ENCODE assay signal across 10 cellular contexts in the genomic region with DNA sequence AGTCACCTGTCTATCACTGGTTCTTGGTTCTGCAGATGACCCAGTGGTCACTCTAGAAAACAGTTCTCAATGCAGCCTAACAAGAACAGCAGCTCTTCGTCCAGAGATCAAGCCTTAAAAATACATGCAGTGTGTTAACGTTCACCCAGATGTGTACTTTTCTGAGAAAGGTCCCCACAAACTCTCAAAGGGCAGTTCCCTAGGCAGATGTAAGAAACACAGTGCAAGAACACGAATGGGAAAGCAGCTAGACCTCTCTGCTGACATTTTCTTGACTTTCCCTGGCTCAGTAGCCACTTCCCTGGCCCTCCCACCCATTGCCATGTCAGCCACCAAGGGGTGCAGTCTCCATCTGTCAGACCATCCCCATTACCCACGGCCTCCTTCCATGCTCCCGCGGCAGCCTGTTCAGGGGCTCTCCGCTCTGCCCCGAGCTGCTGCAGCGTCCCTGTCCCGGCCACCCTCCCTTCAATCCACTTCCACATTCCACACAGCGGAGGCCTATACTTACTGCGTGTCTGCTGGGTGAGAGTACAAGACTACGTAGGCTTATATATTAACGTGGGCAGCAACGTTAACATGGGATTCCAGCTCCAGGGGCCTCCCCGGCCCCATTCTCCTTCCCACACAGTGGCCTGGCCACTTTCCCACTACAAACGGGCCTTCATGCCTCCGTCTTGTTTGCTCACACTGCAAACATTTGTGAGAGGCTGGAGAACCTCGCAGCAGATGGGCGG. TPM values are rescaled to one million over a fixed set of nuclear protein-coding genes. Genes with fewer than 3 reads are reported as not detected.
A peak's percentile ranks its signal among the peaks of the same experiment; 100 is the strongest.
DNase-seq lines count a peak whose midpoint lies in the region; ATAC-seq, FAIRE-seq and TF ChIP-seq lines count a peak whose summit lies in the region.
"Had no signal": no experiment of that assay in that cellular context is flagged by ENCODE, and none has a peak within 500 bp of the region (broad histone marks: within the 10 kb centered on the region; RNA-seq: fewer than 3 reads in every experiment).

No MANE protein-coding gene starts in this region.

- FAIRE-seq in K562 (lab: Jason Lieb, UNC) = no peak

- H3K4me3 ChIP-seq in CD8-positive, alpha-beta memory T cell (ENCODE audit: low read length) = no peak overlapping the region
- no peak overlapping the region for H3K4me3 ChIP-seq in K562
- H3K4me3 ChIP-seq in gastrocnemius medialis = no peak overlapping the region

- TF ChIP-seq RAD21 in K562 (CRISPR knock-in tag; conservative IDR thresholded peaks at IDR 0.05 in 1 of 2, IDR thresholded peaks at IDR 0.05 in 1 of 2) = no peak

- BruUV-seq in K562 (replicated peaks; lab: Mats Ljungman, UMichigan) = no TSS peak

- H2AFZ ChIP-seq in K562 (ENCODE audit: low read depth, low read length) = no peak overlapping the region

- H3K9me1 ChIP-seq in K562 (ENCODE audit: control insufficient read depth, insufficient read depth, low read length) = no peaks in the 10 kb centered on the region

- H3K4me1 Mint-ChIP-seq in CD8-positive, alpha-beta memory T cell = peaks cover 76 to 92% (median 88%) of the 10 kb centered on the region in 3 donors
- peaks cover 42% of the 10 kb centered on the region for H3K4me1 Mint-ChIP-seq in osteocyte (ENCODE audit: unreplicated experiment)

- H3K36me3 ChIP-seq in CD8-positive, alpha-beta memory T cell (ENCODE audit: insufficient read depth, low read length) = peaks cover 3% of the 10 kb centered on the region
- H3K36me3 ChIP-seq in K562 (ENCODE audit: control insufficient read depth, insufficient read depth, low read length) = no peaks in the 10 kb centered on the region
- H3K36me3 ChIP-seq in gastrocnemius medialis = no peaks in the 10 kb centered on the region

- H3K27ac Mint-ChIP-seq in CD8-positive, alpha-beta memory T cell = peak overlapping the region in 5 of 8 donors; percentile 7 to 55 (median 27)
- H3K27ac Mint-ChIP-seq in osteocyte (ENCODE audit: unreplicated experiment) = no peak overlapping the region
- H3K27ac Mint-ChIP-seq: activated T-helper 2 cell treated with anti-CD3 and anti-CD28 coated beads, Interferon-gamma antibody, Interleukin-2, Interleukin-4, amounts not matched to agents 10 μg/mL and 5 μg/mL and 100 μg/mL, durations not matched to agents 14 hours and 24 hours and 36 hours had no signal

- TF ChIP-seq EP300 in K562 (IDR thresholded peaks at IDR 0.05; ENCODE audit: low read length) = no peak

- no peak overlapping the region for H3K4me2 ChIP-seq in K562 (ENCODE audit: insufficient read depth, low read length)

- no peaks in the 10 kb centered on the region for H3K9me3 Mint-ChIP-seq in CD8-positive, alpha-beta memory T cell
- no peaks in the 10 kb centered on the region for H3K9me3 Mint-ChIP-seq in osteocyte (ENCODE audit: unreplicated experiment)
- H3K9me3 Mint-ChIP-seq: activated T-helper 2 cell treated with anti-CD3 and anti-CD28 coated beads, Interferon-gamma antibody, Interleukin-2, Interleukin-4, amounts not matched to agents 10 μg/mL and 5 μg/mL and 100 μg/mL, durations not matched to agents 14 hours and 24 hours and 36 hours had no signal

- no peaks in the 10 kb centered on the region for H3K27me3 ChIP-seq in CD8-positive, alpha-beta memory T cell (ENCODE audit: insufficient read depth, low read length, poor library complexity, severe bottlenecking)
- H3K27me3 ChIP-seq in K562 (ENCODE audit: control insufficient read depth in 2 of 2, insufficient read depth in 2 of 2, low read length in 2 of 2) = no peaks in the 10 kb centered on the region
- H3K27me3 ChIP-seq in gastrocnemius medialis = no peaks in the 10 kb centered on the region

- H3K27ac ChIP-seq in CD8-positive, alpha-beta memory T cell (ENCODE audit: low read depth, low read length) = no peak overlapping the region
- H3K27ac ChIP-seq in K562 (ENCODE audit: extremely low read depth, low read depth, low read length) (no peak overlapping the region), gastrocnemius medialis (peak overlapping the region in 3 of 4 donors; percentile 29 to 55 (median 55))

- TF ChIP-seq POLR2A in K562 (conservative IDR thresholded peaks at IDR 0.05) = no peak
- TF ChIP-seq POLR2A in gastrocnemius medialis (IDR thresholded peaks at IDR 0.05) = no peak

- TF ChIP-seq CTCF in K562 (IDR thresholded peaks at IDR 0.05 in 2 of 3, conservative IDR thresholded peaks at IDR 0.05 in 1 of 3; ENCODE audit: insufficient read depth in 2 of 3, low read depth in 1 of 3, low read length in 3 of 3) = no peak
- no peak for TF ChIP-seq CTCF in gastrocnemius medialis (IDR thresholded peaks at IDR 0.05 in 4 of 5, conservative IDR thresholded peaks at IDR 0.05 in 1 of 5)
- TF ChIP-seq CTCF in osteocyte (IDR thresholded peaks at IDR 0.05) = no peak

- POLR2A ChIA-PET in CD8-positive, alpha-beta memory T cell (lab: Charles Lee) = no interaction called here
- POLR2A ChIA-PET in K562 (lab: Yijun Ruan, JAX) = interaction anchor here (0.6 kb wide), 1 partner anchor 209 kb away, joined by 3 read pairs; no protein-coding TSS in a partner anchor

- in situ Hi-C loops in K562 (cut with MboI) = no loop called here
- in situ Hi-C loops in gastrocnemius medialis (cut with MboI; ENCODE audit: low sequenced_read_pairs in 4 of 4) = no loop called here
- in situ Hi-C loops in ACHN (cut with HindIII; ENCODE audit: low pct_ligation_motif_present, low pct_unique_long_range_greater_than_20kb, low sequenced_read_pairs) = no loop called here

- peaks cover 0 to 31% (median 2%) of the 10 kb centered on the region in 3 donors for H3K36me3 Mint-ChIP-seq in CD8-positive, alpha-beta memory T cell
- H3K36me3 Mint-ChIP-seq in osteocyte (ENCODE audit: unreplicated experiment) = no peaks in the 10 kb centered on the region

- peak; percentile 43 for ATAC-seq in K562
- no peak for ATAC-seq in gastrocnemius medialis

- H3K9ac ChIP-seq in K562 (ENCODE audit: insufficient read depth in 1 of 2, low read depth in 2 of 2, low read length in 2 of 2) = peak overlapping the region in 1 of 2 experiments; percentile 38; a peak in 1 of 4 replicates

- H3K4me1 ChIP-seq in CD8-positive, alpha-beta memory T cell (ENCODE audit: insufficient read depth, low read length) = peaks cover 55% of the 10 kb centered on the region
- peaks cover 3 to 7% of the 10 kb centered on the region in 2 experiments; a peak in 3 of 5 replicates for H3K4me1 ChIP-seq in K562 (replicated peaks in 1 of 2; ENCODE audit: control insufficient read depth in 2 of 2, insufficient read depth in 2 of 2, low read length in 2 of 2)
- H3K4me1 ChIP-seq in gastrocnemius medialis = peaks cover 65 to 81% of the 10 kb centered on the region in 2 donors

- CTCF ChIA-PET in CD8-positive, alpha-beta memory T cell (lab: Charles Lee) = no interaction called here
- CTCF ChIA-PET in K562 (lab: Yijun Ruan, JAX; ENCODE audit: low intra/inter-chr PET ratio) = no interaction called here

- H3K9me3 ChIP-seq in CD8-positive, alpha-beta memory T cell (ENCODE audit: low read length) = no peaks in the 10 kb centered on the region
- H3K9me3 ChIP-seq in K562 (replicated peaks; ENCODE audit: control insufficient read depth, insufficient read depth, low read depth, low read length) (no peaks in the 10 kb centered on the region), gastrocnemius medialis (no peaks in the 10 kb centered on the region)

- DNase-seq in CD8-positive, alpha-beta memory T cell = no peak
- no peak for DNase-seq in K562 (ENCODE audit: extremely low read depth in 1 of 4, low spot score in 3 of 4)
- DNase-seq in kidney tubule cell (ENCODE audit: low spot score) = peak; percentile 78
- no peak for DNase-seq in gastrocnemius medialis
- DNase-seq in GM19240 (ENCODE audit: insufficient read length, low spot score) = no peak
- DNase-seq in HUDEP-2 (lab: John Stamatoyannopoulos, UW; ENCODE audit: unreplicated experiment in 76 of 76) = no peak
- DNase-seq in ACHN = no peak
- no peak for DNase-seq in osteocyte (ENCODE audit: extremely low spot score, unreplicated experiment)
- DNase-seq: NCI-H446 had no signal

- H3K4me3 Mint-ChIP-seq in CD8-positive, alpha-beta memory T cell = peak overlapping the region in 1 of 7 donors; percentile 26
- no peak overlapping the region for H3K4me3 Mint-ChIP-seq in osteocyte (ENCODE audit: unreplicated experiment)

- no peaks in the 10 kb centered on the region for H3K27me3 Mint-ChIP-seq in CD8-positive, alpha-beta memory T cell
- H3K27me3 Mint-ChIP-seq in osteocyte (ENCODE audit: unreplicated experiment) = no peaks in the 10 kb centered on the region

- peaks cover 7% of the 10 kb centered on the region for H4K20me1 ChIP-seq in K562 (replicated peaks; ENCODE audit: control insufficient read depth, insufficient read depth, low read length)

- intact Hi-C loops in K562 (cut with micrococcal nuclease) (no loop called here), gastrocnemius medialis (cut with DNase I; ENCODE audit: low total_unique reads) (no loop called here)

- H3K79me2 ChIP-seq in K562 (ENCODE audit: control insufficient read depth, insufficient read depth, low read length) = peaks cover 3% of the 10 kb centered on the region; the same call in 2 of the 3 replicates

- WGBS in K562 (ENCODE audit: insufficient coverage, low coverage, missing lambda C conversion rate) = 71% methylated on average over 20 of the region's 20 CpGs

TF ChIP-seq in K562, 482 proteins besides CTCF, POLR2A, EP300 and RAD21 (continues in another document):
- TF ChIP-seq PHB (CRISPR knock-in tag; IDR thresholded peaks at IDR 0.05) = no peak
- no peak for TF ChIP-seq EP400 (IDR thresholded peaks at IDR 0.05)
- no peak for TF ChIP-seq ZNF146 (CRISPR knock-in tag; IDR thresholded peaks at IDR 0.05; ENCODE audit: unreplicated experiment)

RNA-seq across cellular contexts. Expression of a gene that starts 34.3 kb away (rescaled TPM):
- total RNA-seq in CD8-positive, alpha-beta memory T cell = 10 to 100 TPM; 44.1 to 44.3 TPM
- 79.3 TPM for polyA plus RNA-seq in CD8-positive, alpha-beta memory T cell
- 15.6 and 19.2 TPM in 2 replicates for total RNA-seq in K562 (2011; cell fraction: chromatin; rRNA removed; ENCODE audit: low replicate concordance)
- 10.3 and 10.7 TPM in 2 replicates for total RNA-seq in K562 (2011; cell fraction: nucleolus; rRNA removed)
- 10.5 and 12.5 TPM in 2 replicates for total RNA-seq in K562 (2011; cell fraction: nucleoplasm; rRNA removed)
- total RNA-seq in K562 (2014; rRNA removed) = 7.1 and 8.2 TPM in 2 replicates
- 12.0 TPM in 2 replicates for total RNA-seq in K562 (2014; rRNA removed; fragmentation: Illumina TruSeq; extraction: Trizol)
- total RNA-seq in K562 (2015; rRNA removed; fragmentation: Illumina TruSeq; extraction: Trizol) = 9.9 and 10.2 TPM in 2 replicates
- total RNA-seq in K562 (2021) = 11.3 and 11.9 TPM in 2 replicates
- 11.3 and 15.3 TPM in 2 replicates for polyA plus RNA-seq in K562 (2011; rRNA removed)
- polyA plus RNA-seq in K562 (2011; cell fraction: cytosol; rRNA removed) = 11.6 and 13.5 TPM in 2 replicates
- polyA plus RNA-seq in K562 (2011; cell fraction: nucleus; rRNA removed) = 9.3 and 12.3 TPM in 2 replicates
- 10.6 and 13.8 TPM in 2 replicates for polyA plus RNA-seq in K562 (2012)
- polyA plus RNA-seq in K562 (2014; fragmentation: Illumina TruSeq; extraction: Trizol) = 12.2 and 14.5 TPM in 2 replicates
- polyA plus RNA-seq in K562 (2014; fragmentation: Nextera tagmentation; extraction: Ambion mirVana) = 10 to 100 TPM in 1 of 2 experiments, 1 to 10 TPM in 1; 8.8 to 17.1 TPM
- 8.4 and 9.4 TPM in 2 replicates for polyA plus RNA-seq in K562 (2014; rRNA removed)
- 18.1 and 18.7 TPM in 2 replicates for polyA minus RNA-seq in K562 (2011; rRNA and poly(A)+ RNA removed)
- polyA minus RNA-seq in K562 (2011; cell fraction: cytosol; rRNA and poly(A)+ RNA removed) = 8.7 and 10.5 TPM in 2 replicates
- polyA minus RNA-seq in K562 (2011; cell fraction: nucleus; rRNA and poly(A)+ RNA removed) = 7.4 and 19.0 TPM in 2 replicates
- 10 to 100 TPM; 20.9 to 37.1 (median 32.8) TPM for total RNA-seq in gastrocnemius medialis
- 21.8 and 26.6 TPM in 2 replicates for total RNA-seq in osteocyte

Comparison
In these comparisons a context has a peak if more than half of its experiments do, and no peak if none do; other contexts are left out.
1. H3K27ac ChIP-seq: peak in gastrocnemius medialis (3 of 4); none in CD8-positive, alpha-beta memory T cell (single experiment) and K562 (single experiment).